Comparison of ENCODE assay signal across 8 cellular contexts in the genomic region with DNA sequence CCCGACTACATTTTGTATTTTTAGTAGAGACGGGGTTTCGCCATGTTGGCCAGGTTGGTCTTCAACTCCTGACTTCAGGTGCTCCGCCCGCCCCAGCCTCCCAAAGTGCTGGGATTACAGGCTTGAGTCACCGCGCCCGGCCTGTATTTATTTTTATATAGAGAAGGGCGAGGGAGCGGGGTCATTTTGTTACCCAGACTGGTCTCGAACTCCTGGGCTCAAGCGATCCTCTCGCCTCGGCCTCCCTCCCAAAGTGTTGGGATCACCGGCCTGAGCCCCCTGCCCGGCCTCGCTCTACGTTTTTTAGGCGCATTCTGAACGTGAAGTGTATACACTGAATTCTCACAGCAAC. TPM values are rescaled to one million over a fixed set of nuclear protein-coding genes. Genes with fewer than 3 reads are reported as not detected.
DNase-seq lines count a peak whose midpoint lies in the region; ATAC-seq lines count a peak whose summit lies in the region.

No MANE protein-coding gene starts in this region.

- H3K4me2 ChIP-seq in skeletal muscle satellite cell (ENCODE audit: low read length), result peak overlapping the region; percentile 92

- no peaks in the 10 kb centered on the region for H3K9me3 ChIP-seq in skeletal muscle satellite cell (replicated peaks; ENCODE audit: low read length)

- intact Hi-C loops in left cardiac atrium (cut with DNase I), result loop anchor here in 1 of 2 donors (5.0 kb wide), 2 partner anchors 34 to 59 kb away; no protein-coding TSS in a partner anchor

- H3K27me3 ChIP-seq in H7 (ENCODE audit: control insufficient read depth, insufficient read depth, low read length), result no peaks in the 10 kb centered on the region
- H3K27me3 ChIP-seq in skeletal muscle satellite cell (ENCODE audit: control insufficient read depth, insufficient read depth, low read length), result no peaks in the 10 kb centered on the region

- ATAC-seq in left cardiac atrium (no peak), GM18519 (IDR thresholded peaks at IDR 0.05; ENCODE audit: low FRiP score, unreplicated experiment) (no peak)

- peak overlapping the region; percentile 89 for H3K27ac Mint-ChIP-seq in activated CD4-positive, alpha-beta memory T cell treated with anti-CD3 and anti-CD28 coated beads, Interleukin-2, amount 10 ng/mL, durations not matched to agents 7 days and 5 days

- H3K4me1 Mint-ChIP-seq in activated CD4-positive, alpha-beta memory T cell treated with anti-CD3 and anti-CD28 coated beads, Interleukin-2, amount 10 ng/mL, durations not matched to agents 7 days and 5 days, result peaks cover 37% of the 10 kb centered on the region

- H3K27me3 Mint-ChIP-seq in activated CD4-positive, alpha-beta memory T cell treated with anti-CD3 and anti-CD28 coated beads, Interleukin-2, amount 10 ng/mL, durations not matched to agents 7 days and 5 days, result no peaks in the 10 kb centered on the region

- H3K36me3 Mint-ChIP-seq in activated CD4-positive, alpha-beta memory T cell treated with anti-CD3 and anti-CD28 coated beads, Interleukin-2, amount 10 ng/mL, durations not matched to agents 7 days and 5 days (ENCODE audit: low read depth), result peaks cover 31% of the 10 kb centered on the region

- H3K4me3 ChIP-seq in H7 (ENCODE audit: insufficient read depth, low read depth, low read length), result peak overlapping the region; percentile 86
- peak overlapping the region; percentile 97 for H3K4me3 ChIP-seq in skeletal muscle satellite cell (ENCODE audit: low read length)

- peak overlapping the region; percentile 89 for H3K4me3 Mint-ChIP-seq in activated CD4-positive, alpha-beta memory T cell treated with anti-CD3 and anti-CD28 coated beads, Interleukin-2, amount 10 ng/mL, durations not matched to agents 7 days and 5 days

- CTCF ChIA-PET in activated CD4-positive, alpha-beta memory T cell treated with anti-CD3 and anti-CD28 coated beads, Interleukin-2, amount 10 ng/mL, durations not matched to agents 7 days and 5 days (lab: Charles Lee), result interaction anchor here (1.3 to 2.2 kb wide), 3 partner anchors 15 to 60 kb away, joined by 3 to 9 read pairs (median 6); no protein-coding TSS in a partner anchor

- H3K4me1 ChIP-seq in skeletal muscle satellite cell (ENCODE audit: control insufficient read depth, insufficient read depth, low read length), result peaks cover 26% of the 10 kb centered on the region

- H3K9me3 Mint-ChIP-seq in activated CD4-positive, alpha-beta memory T cell treated with anti-CD3 and anti-CD28 coated beads, Interleukin-2, amount 10 ng/mL, durations not matched to agents 7 days and 5 days, result no peaks in the 10 kb centered on the region

- POLR2A ChIA-PET in activated CD4-positive, alpha-beta memory T cell treated with anti-CD3 and anti-CD28 coated beads, Interleukin-2, amount 10 ng/mL, durations not matched to agents 7 days and 5 days (lab: Charles Lee), result interaction anchor here (1.0 to 2.2 kb wide), 9 partner anchors 8 to 60 kb away, joined by 3 to 9 read pairs (median 4); no protein-coding TSS in a partner anchor

- H3K9ac ChIP-seq in skeletal muscle satellite cell (ENCODE audit: low read depth, low read length), result peak overlapping the region; percentile 96

- DNase-seq in H7 (no peak), left cardiac atrium (peak; percentile 36), NAMALWA (ENCODE audit: low spot score) (no peak), NCI-H345 treated with DMSO at 0.1 percent for 48 hours (lab: John Stamatoyannopoulos, UW; ENCODE audit: unreplicated experiment) (no peak), DMS53 treated with DMSO at 0.1 percent for 48 hours (lab: John Stamatoyannopoulos, UW; ENCODE audit: unreplicated experiment) (no peak)
- no peak for DNase-seq in activated CD4-positive, alpha-beta memory T cell treated with anti-CD3 and anti-CD28 coated beads, Interleukin-2, amount 10 ng/mL, durations not matched to agents 7 days and 5 days

- 0 out of 2 replicates have a peak, but pooled peaks cover 4% of the 10 kb centered on the region for H3K36me3 ChIP-seq in H7 (replicated peaks; ENCODE audit: control insufficient read depth, insufficient read depth, low read length)
- peaks cover 12% of the 10 kb centered on the region for H3K36me3 ChIP-seq in skeletal muscle satellite cell (ENCODE audit: insufficient read depth, low read length)

RNA-seq across cellular contexts. Expression of a gene that starts 0.5 kb away (rescaled TPM):
- 54.1 and 63.2 TPM in 2 replicates for total RNA-seq in H7 (2014; rRNA removed; shearing (Covaris generic))
- total RNA-seq in activated CD4-positive, alpha-beta memory T cell treated with anti-CD3 and anti-CD28 coated beads, Interleukin-2, amount 10 ng/mL, durations not matched to agents 7 days and 5 days, result 100 to 1,000 TPM; 105 to 106 TPM
- 10 to 100 TPM; 48.1 to 65.3 TPM for total RNA-seq in left cardiac atrium
- 39.5 and 41.8 TPM in 2 replicates for total RNA-seq in skeletal muscle satellite cell (2012; rRNA removed)
